In the genomic region with DNA sequence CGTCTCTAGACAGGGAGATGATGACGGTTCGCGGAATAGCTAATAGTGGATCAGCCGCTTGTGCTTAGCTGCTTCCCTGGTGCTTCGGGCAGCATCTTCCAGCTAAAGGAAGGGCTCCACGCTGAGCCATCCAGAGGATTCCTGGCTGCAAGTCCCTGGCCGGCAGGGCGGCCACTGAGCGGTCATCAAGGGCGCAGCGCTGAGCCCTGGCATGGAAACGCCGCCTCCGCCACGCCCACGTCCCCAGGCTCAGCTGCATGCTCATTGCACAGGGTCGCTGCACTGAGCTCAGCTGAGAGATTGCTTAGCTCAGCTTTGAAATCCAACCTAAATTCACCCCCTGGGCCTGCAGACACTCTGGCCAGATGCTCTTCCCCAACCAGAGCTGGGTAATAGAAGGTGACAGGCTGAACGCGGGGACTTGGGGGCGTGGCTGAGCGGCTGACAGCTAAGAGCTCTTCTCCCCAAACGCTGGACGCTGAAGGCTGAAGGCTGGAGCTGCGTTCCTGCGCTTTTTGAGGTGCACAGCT, we compare ENCODE assay signal across 8 cellular contexts.
A peak's percentile ranks its signal among the peaks of the same experiment; 100 is the strongest.
DNase-seq lines count a peak whose midpoint lies in the region; ATAC-seq and TF ChIP-seq lines count a peak whose summit lies in the region.

No MANE protein-coding gene starts in this region.

- no peak for ATAC-seq in GM21737 (IDR thresholded peaks at IDR 0.05; ENCODE audit: unreplicated experiment)
- ATAC-seq in GM18519 (IDR thresholded peaks at IDR 0.05; ENCODE audit: low FRiP score, unreplicated experiment), result no peak

- H3K36me3 ChIP-seq in sigmoid colon, result no peaks in the 10 kb centered on the region

- H3K27me3 Mint-ChIP-seq in MCF 10A (ENCODE audit: insufficient read depth, unreplicated experiment), result no peaks in the 10 kb centered on the region

- no peak for TF ChIP-seq EP300 in sigmoid colon (IDR thresholded peaks at IDR 0.05)

- no peak for TF ChIP-seq POLR2A in sigmoid colon (IDR thresholded peaks at IDR 0.05)

- CTCF ChIA-PET in MCF 10A (lab: Yijun Ruan, JAX), result no interaction called here

- intact Hi-C loops in MCF 10A (cut with micrococcal nuclease) (no loop called here), sigmoid colon (cut with DNase I) (no loop called here)

- no peak overlapping the region for H3K27ac Mint-ChIP-seq in MCF 10A (ENCODE audit: low read depth, unreplicated experiment)

- peak; percentile 17 for DNase-seq in NCI-H2029 (lab: John Stamatoyannopoulos, UW)
- no peak for DNase-seq in NCI-H2029 treated with DMSO at 0.1 percent for 48 hours (lab: John Stamatoyannopoulos, UW)
- peak; percentile 44 for DNase-seq in NCI-H2196 (lab: John Stamatoyannopoulos, UW; ENCODE audit: unreplicated experiment)
- peak; percentile 25 for DNase-seq in MCF 10A (ENCODE audit: unreplicated experiment)
- DNase-seq in iPS-NIHi11 (ENCODE audit: low spot score), result peak; percentile 79
- no peak for DNase-seq in sigmoid colon

- H3K4me3 Mint-ChIP-seq in MCF 10A (ENCODE audit: unreplicated experiment), result peak overlapping the region; percentile 54

- peaks cover 5% of the 10 kb centered on the region for H3K4me1 Mint-ChIP-seq in MCF 10A (ENCODE audit: insufficient read depth, unreplicated experiment)

- H3K4me3 ChIP-seq in sigmoid colon, result peak overlapping the region in 3 of 4 donors; percentile 23 to 38 (median 35)

- peaks cover 0 to 9% (median 0%) of the 10 kb centered on the region in 3 donors for H3K27me3 ChIP-seq in sigmoid colon

- H3K36me3 Mint-ChIP-seq in MCF 10A (ENCODE audit: insufficient read depth, unreplicated experiment), result no peaks in the 10 kb centered on the region

- H3K27ac ChIP-seq in sigmoid colon, result peak overlapping the region in 1 of 4 donors; percentile 28

- no peaks in the 10 kb centered on the region for H3K9me3 Mint-ChIP-seq in MCF 10A (ENCODE audit: unreplicated experiment)

- POLR2A ChIA-PET in MCF 10A (lab: Yijun Ruan, JAX), result interaction anchor here (0.6 to 1.1 kb wide), 2 partner anchors 47 to 54 kb away, joined by 3 read pairs; no protein-coding TSS in a partner anchor

- peaks cover 0 to 10% (median 9%) of the 10 kb centered on the region in 4 donors for H3K4me1 ChIP-seq in sigmoid colon

- TF ChIP-seq CTCF in MCF 10A (IDR thresholded peaks at IDR 0.05; ENCODE audit: unreplicated experiment) (no peak), sigmoid colon (IDR thresholded peaks at IDR 0.05) (no peak)

- WGBS in sigmoid colon, 2 donors, result 10 to 11% methylated on average over 26 of the region's 26 CpGs

- no peaks in the 10 kb centered on the region for H3K9me3 ChIP-seq in sigmoid colon

- no TSS peak for BruUV-seq in MCF 10A (replicated peaks; lab: Mats Ljungman, UMichigan)

Comparison
In these comparisons a context has a peak if more than half of its experiments do, and no peak if none do; other contexts are left out.
1. DNase-seq: peak in NCI-H2029 (single experiment), NCI-H2196 (single experiment), MCF 10A (single experiment) and iPS-NIHi11 (single experiment); none in NCI-H2029 treated with DMSO at 0.1 percent for 48 hours (single experiment) and sigmoid colon (single experiment).